Comparison of ENCODE assay signal across 1 cellular context in genomic region chr2:112685167-112685884, GRCh38.
TF ChIP-seq lines count a peak whose summit lies in the region.

No MANE protein-coding gene starts in this region.

TF ChIP-seq in GM12878, 131 proteins besides CTCF, POLR2A, EP300 and RAD21:
- no peak for TF ChIP-seq RELA (IDR thresholded peaks at IDR 0.05; ENCODE audit: borderline replicate concordance, partially characterized antibody)
- TF ChIP-seq ZNF622 (IDR thresholded peaks at IDR 0.05): no peak
- TF ChIP-seq TCF3 (IDR thresholded peaks at IDR 0.05; ENCODE audit: borderline replicate concordance, insufficient read depth, low read depth, low read length): no peak
- TF ChIP-seq, protein P1, sequence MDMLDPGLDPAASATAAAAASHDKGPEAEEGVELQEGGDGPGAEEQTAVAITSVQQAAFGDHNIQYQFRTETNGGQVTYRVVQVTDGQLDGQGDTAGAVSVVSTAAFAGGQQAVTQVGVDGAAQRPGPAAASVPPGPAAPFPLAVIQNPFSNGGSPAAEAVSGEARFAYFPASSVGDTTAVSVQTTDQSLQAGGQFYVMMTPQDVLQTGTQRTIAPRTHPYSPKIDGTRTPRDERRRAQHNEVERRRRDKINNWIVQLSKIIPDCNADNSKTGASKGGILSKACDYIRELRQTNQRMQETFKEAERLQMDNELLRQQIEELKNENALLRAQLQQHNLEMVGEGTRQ (IDR thresholded peaks at IDR 0.05; ENCODE audit: borderline replicate concordance, low read depth, low read length): no peak
- TF ChIP-seq CREB1 (IDR thresholded peaks at IDR 0.05; ENCODE audit: low read depth): no peak
- no peak for TF ChIP-seq RAD51 (IDR thresholded peaks at IDR 0.05)
- no peak for TF ChIP-seq MLLT1 (IDR thresholded peaks at IDR 0.05)
- TF ChIP-seq MTA2 (IDR thresholded peaks at IDR 0.05; ENCODE audit: low read depth): no peak
- no peak for TF ChIP-seq NR2C2 (IDR thresholded peaks at IDR 0.05; ENCODE audit: borderline replicate concordance, control insufficient read depth, insufficient read length, low read depth)
- no peak for TF ChIP-seq GABPA (IDR thresholded peaks at IDR 0.05; ENCODE audit: low read depth)
- no peak for TF ChIP-seq ZNF592 (IDR thresholded peaks at IDR 0.05)
- no peak for TF ChIP-seq IKZF1 (conservative IDR thresholded peaks at IDR 0.05)
- no peak for TF ChIP-seq RB1 (IDR thresholded peaks at IDR 0.05; ENCODE audit: borderline replicate concordance)
- TF ChIP-seq IRF4 (IDR thresholded peaks at IDR 0.05; ENCODE audit: low read depth, low read length): no peak
- TF ChIP-seq, protein P2, sequence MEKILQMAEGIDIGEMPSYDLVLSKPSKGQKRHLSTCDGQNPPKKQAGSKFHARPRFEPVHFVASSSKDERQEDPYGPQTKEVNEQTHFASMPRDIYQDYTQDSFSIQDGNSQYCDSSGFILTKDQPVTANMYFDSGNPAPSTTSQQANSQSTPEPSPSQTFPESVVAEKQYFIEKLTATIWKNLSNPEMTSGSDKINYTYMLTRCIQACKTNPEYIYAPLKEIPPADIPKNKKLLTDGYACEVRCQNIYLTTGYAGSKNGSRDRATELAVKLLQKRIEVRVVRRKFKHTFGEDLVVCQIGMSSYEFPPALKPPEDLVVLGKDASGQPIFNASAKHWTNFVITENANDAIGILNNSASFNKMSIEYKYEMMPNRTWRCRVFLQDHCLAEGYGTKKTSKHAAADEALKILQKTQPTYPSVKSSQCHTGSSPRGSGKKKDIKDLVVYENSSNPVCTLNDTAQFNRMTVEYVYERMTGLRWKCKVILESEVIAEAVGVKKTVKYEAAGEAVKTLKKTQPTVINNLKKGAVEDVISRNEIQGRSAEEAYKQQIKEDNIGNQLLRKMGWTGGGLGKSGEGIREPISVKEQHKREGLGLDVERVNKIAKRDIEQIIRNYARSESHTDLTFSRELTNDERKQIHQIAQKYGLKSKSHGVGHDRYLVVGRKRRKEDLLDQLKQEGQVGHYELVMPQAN (conservative IDR thresholded peaks at IDR 0.05): no peak
- TF ChIP-seq, protein P3, sequence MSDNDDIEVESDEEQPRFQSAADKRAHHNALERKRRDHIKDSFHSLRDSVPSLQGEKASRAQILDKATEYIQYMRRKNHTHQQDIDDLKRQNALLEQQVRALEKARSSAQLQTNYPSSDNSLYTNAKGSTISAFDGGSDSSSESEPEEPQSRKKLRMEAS (IDR thresholded peaks at IDR 0.05; ENCODE audit: low read depth, low read length): no peak
- no peak for TF ChIP-seq MYB (IDR thresholded peaks at IDR 0.05; ENCODE audit: borderline replicate concordance, low read depth, low read length)
- TF ChIP-seq, protein P4, sequence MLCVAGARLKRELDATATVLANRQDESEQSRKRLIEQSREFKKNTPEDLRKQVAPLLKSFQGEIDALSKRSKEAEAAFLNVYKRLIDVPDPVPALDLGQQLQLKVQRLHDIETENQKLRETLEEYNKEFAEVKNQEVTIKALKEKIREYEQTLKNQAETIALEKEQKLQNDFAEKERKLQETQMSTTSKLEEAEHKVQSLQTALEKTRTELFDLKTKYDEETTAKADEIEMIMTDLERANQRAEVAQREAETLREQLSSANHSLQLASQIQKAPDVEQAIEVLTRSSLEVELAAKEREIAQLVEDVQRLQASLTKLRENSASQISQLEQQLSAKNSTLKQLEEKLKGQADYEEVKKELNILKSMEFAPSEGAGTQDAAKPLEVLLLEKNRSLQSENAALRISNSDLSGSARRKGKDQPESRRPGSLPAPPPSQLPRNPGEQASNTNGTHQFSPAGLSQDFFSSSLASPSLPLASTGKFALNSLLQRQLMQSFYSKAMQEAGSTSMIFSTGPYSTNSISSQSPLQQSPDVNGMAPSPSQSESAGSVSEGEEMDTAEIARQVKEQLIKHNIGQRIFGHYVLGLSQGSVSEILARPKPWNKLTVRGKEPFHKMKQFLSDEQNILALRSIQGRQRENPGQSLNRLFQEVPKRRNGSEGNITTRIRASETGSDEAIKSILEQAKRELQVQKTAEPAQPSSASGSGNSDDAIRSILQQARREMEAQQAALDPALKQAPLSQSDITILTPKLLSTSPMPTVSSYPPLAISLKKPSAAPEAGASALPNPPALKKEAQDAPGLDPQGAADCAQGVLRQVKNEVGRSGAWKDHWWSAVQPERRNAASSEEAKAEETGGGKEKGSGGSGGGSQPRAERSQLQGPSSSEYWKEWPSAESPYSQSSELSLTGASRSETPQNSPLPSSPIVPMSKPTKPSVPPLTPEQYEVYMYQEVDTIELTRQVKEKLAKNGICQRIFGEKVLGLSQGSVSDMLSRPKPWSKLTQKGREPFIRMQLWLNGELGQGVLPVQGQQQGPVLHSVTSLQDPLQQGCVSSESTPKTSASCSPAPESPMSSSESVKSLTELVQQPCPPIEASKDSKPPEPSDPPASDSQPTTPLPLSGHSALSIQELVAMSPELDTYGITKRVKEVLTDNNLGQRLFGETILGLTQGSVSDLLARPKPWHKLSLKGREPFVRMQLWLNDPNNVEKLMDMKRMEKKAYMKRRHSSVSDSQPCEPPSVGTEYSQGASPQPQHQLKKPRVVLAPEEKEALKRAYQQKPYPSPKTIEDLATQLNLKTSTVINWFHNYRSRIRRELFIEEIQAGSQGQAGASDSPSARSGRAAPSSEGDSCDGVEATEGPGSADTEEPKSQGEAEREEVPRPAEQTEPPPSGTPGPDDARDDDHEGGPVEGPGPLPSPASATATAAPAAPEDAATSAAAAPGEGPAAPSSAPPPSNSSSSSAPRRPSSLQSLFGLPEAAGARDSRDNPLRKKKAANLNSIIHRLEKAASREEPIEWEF (IDR thresholded peaks at IDR 0.05; ENCODE audit: insufficient replicate concordance, low read depth, low read length): no peak
- TF ChIP-seq ZZZ3 (IDR thresholded peaks at IDR 0.05; ENCODE audit: control insufficient read depth, insufficient read length, low read depth): no peak
- TF ChIP-seq ETV6 (conservative IDR thresholded peaks at IDR 0.05 in 1 of 2, IDR thresholded peaks at IDR 0.05 in 1 of 2; ENCODE audit: borderline replicate concordance in 1 of 2, low read depth in 1 of 2): no peak
